ENCODE assay signal across 15 cellular contexts in the genomic region with DNA sequence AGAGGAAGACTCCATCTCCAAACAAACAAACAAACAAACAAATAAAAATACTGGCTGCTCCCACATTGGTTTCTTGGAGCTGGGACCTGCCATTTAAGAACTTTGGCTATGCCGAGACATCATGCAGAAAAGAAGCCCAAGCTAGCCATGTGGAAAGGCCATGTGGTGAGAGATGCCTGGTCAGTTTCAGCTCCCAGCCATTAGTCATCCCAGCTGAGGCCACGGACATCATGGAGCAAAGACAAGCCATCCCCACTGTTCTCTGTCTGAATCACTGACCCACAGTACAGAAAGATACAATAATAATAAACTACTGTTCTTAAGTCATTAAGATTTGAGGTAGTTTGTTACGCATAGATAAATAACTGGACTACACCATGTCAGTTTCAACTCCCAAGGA.
"Had no signal": no experiment of that assay in that cellular context is flagged by ENCODE, and none has a peak within 500 bp of the region (broad histone marks: within the 10 kb centered on the region; RNA-seq: fewer than 3 reads in every experiment).

No MANE protein-coding gene starts in this region.

- H3K9me3 Mint-ChIP-seq: activated CD4-positive, alpha-beta memory T cell treated with anti-CD3 and anti-CD28 coated beads for 36 hours; activated naive CD8-positive, alpha-beta T cell treated with anti-CD3 and anti-CD28 coated beads for 36 hours; immature natural killer cell; memory B cell; nephron progenitor cell; stimulated activated naive CD8-positive, alpha-beta T cell treated with anti-CD3 and anti-CD28 coated beads, Interleukin-15, Interleukin-2, amounts not matched to agents 100 ng/mL and 50 ng/mL, for 24 hours had no signal

- H3K27me3 ChIP-seq: cardiac muscle cell, sigmoid colon had no signal

- DNase-seq: activated CD4-positive, alpha-beta memory T cell treated with anti-CD3 and anti-CD28 coated beads for 36 hours; activated CD4-positive, CD25-positive, alpha-beta regulatory T cell treated with anti-CD3 and anti-CD28 coated beads, Interleukin-2, amount 50 U/mL, for 72 hours; activated gamma-delta T cell; activated naive CD8-positive, alpha-beta T cell treated with anti-CD3 and anti-CD28 coated beads for 36 hours; activated T-cell treated with anti-CD3 and anti-CD28 coated beads, Interleukin-2, amount 50 U/mL, for 48 hours; anterior cingulate cortex; glutamatergic neuron; immature natural killer cell; left ventricle myocardium inferior; nephron progenitor cell; sigmoid colon; stimulated activated CD4-positive, alpha-beta T cell treated with anti-CD3 and anti-CD28 coated beads, Interleukin-2, amount 100 ng/mL, for 48 hours had no signal

- H3K27ac Mint-ChIP-seq: activated CD4-positive, alpha-beta memory T cell treated with anti-CD3 and anti-CD28 coated beads for 36 hours; activated naive CD8-positive, alpha-beta T cell treated with anti-CD3 and anti-CD28 coated beads for 36 hours; immature natural killer cell; memory B cell; nephron progenitor cell; stimulated activated naive CD8-positive, alpha-beta T cell treated with anti-CD3 and anti-CD28 coated beads, Interleukin-15, Interleukin-2, amounts not matched to agents 100 ng/mL and 50 ng/mL, for 24 hours had no signal

- H3K36me3 Mint-ChIP-seq: activated CD4-positive, alpha-beta memory T cell treated with anti-CD3 and anti-CD28 coated beads for 36 hours; activated naive CD8-positive, alpha-beta T cell treated with anti-CD3 and anti-CD28 coated beads for 36 hours; immature natural killer cell; memory B cell had no signal

- H3K4me3 Mint-ChIP-seq: activated CD4-positive, alpha-beta memory T cell treated with anti-CD3 and anti-CD28 coated beads for 36 hours; activated naive CD8-positive, alpha-beta T cell treated with anti-CD3 and anti-CD28 coated beads for 36 hours; immature natural killer cell; memory B cell; nephron progenitor cell; stimulated activated naive CD8-positive, alpha-beta T cell treated with anti-CD3 and anti-CD28 coated beads, Interleukin-15, Interleukin-2, amounts not matched to agents 100 ng/mL and 50 ng/mL, for 24 hours had no signal

- H3K4me1 Mint-ChIP-seq: activated naive CD8-positive, alpha-beta T cell treated with anti-CD3 and anti-CD28 coated beads for 36 hours; immature natural killer cell; memory B cell; nephron progenitor cell had no signal

- H3K27ac ChIP-seq: cardiac muscle cell, left ventricle myocardium inferior, sigmoid colon had no signal

- H3K9me3 ChIP-seq: left ventricle myocardium inferior, sigmoid colon had no signal
